In the genomic region with DNA sequence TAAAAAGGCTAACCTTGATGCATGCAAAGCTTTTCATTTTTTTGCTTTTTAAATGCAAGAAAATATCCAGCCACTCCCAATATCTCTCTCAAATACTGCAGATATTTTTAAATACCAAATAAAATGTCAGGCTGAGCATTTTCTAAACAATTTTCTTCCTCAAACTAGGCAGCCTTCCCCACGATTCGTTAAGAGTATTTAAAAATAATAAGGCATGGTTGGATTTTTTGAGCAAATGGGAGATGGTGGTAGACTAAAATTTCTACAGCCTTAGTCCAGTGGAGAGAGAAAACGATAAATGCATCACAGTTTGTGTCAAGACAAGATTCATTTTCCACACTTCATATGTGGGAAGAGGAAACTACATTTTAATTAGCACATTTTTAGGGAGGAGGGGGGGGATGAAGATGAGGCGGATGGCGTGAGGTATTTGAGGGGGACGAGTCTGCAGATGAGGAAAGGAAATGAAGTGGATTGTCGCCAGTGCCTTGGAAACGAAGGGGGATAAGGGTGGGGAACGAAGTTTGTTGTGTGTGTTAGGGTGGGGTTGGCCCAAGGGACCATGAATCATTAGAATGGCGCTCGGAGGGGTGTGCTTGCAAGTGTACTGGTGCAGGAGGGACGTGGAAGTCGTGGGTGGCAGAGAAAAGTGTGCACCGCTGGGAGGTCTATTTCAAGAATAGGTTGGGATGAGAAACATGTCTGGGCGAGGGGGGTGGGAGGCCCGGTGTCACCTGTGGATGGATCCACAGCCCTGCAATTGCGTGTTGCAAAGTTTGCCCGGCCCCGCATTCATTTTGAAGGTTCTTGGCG, we compare ENCODE assay signal across 8 cellular contexts. TPM values are rescaled to one million over a fixed set of nuclear protein-coding genes. Genes with fewer than 3 reads are reported as not detected.
DNase-seq lines count a peak whose midpoint lies in the region; ATAC-seq, FAIRE-seq and TF ChIP-seq lines count a peak whose summit lies in the region.

No MANE protein-coding gene starts in this region.

- H3K36me3 ChIP-seq in OCI-LY1 (ENCODE audit: insufficient read depth, low read length) (no peaks in the 10 kb centered on the region), endothelial cell of umbilical vein (ENCODE audit: control insufficient read depth in 2 of 2, extremely low read depth in 1 of 2, insufficient read depth in 2 of 2, low read length in 2 of 2) (no peaks in the 10 kb centered on the region), aorta (ENCODE audit: control insufficient read depth in 1 of 2, insufficient read depth in 2 of 2, low read length in 1 of 2) (no peaks in the 10 kb centered on the region)

- peaks cover 28% of the 10 kb centered on the region for H3K79me2 ChIP-seq in OCI-LY1 (ENCODE audit: insufficient read depth, low read length)
- H3K79me2 ChIP-seq in endothelial cell of umbilical vein (ENCODE audit: control insufficient read depth, insufficient read depth, low read length) = peaks cover 12% of the 10 kb centered on the region

- peak; percentile 55 for ATAC-seq in aorta (ENCODE audit: low FRiP score)

- peak overlapping the region; percentile 85 for H3K4me2 ChIP-seq in OCI-LY1 (ENCODE audit: low read length)
- peak overlapping the region; percentile 48 for H3K4me2 ChIP-seq in endothelial cell of umbilical vein (ENCODE audit: insufficient read depth, low read length)

- H2AFZ ChIP-seq in OCI-LY1 (ENCODE audit: low read length) (no peak overlapping the region), endothelial cell of umbilical vein (ENCODE audit: low read depth, low read length) (peak overlapping the region; percentile 92)

- H4K20me1 ChIP-seq in OCI-LY1 (ENCODE audit: insufficient read depth, low read length) (no peaks in the 10 kb centered on the region), endothelial cell of umbilical vein (replicated peaks; ENCODE audit: control insufficient read depth, extremely low read depth, insufficient read depth, low read length) (peaks cover 3% of the 10 kb centered on the region)

- H3K27me3 ChIP-seq in OCI-LY1 (ENCODE audit: insufficient read depth, low read length) = no peaks in the 10 kb centered on the region
- H3K27me3 ChIP-seq in endothelial cell of umbilical vein (ENCODE audit: control insufficient read depth in 2 of 2, insufficient read depth in 2 of 2, low read length in 2 of 2) = peaks cover 0 to 4% of the 10 kb centered on the region in 2 experiments
- H3K27me3 ChIP-seq in aorta (ENCODE audit: control insufficient read depth in 1 of 2, insufficient read depth in 2 of 2, low read length in 1 of 2) = no peaks in the 10 kb centered on the region

- H3F3A ChIP-seq in OCI-LY1 (ENCODE audit: insufficient read depth, low read length) = no peaks in the 10 kb centered on the region

- H3K4me1 ChIP-seq in OCI-LY1 (ENCODE audit: insufficient read depth, low read length, severe bottlenecking) = peaks cover 47% of the 10 kb centered on the region
- peaks cover 18% of the 10 kb centered on the region for H3K4me1 ChIP-seq in endothelial cell of umbilical vein (ENCODE audit: control insufficient read depth, extremely low read depth, insufficient read depth, low read length)
- H3K4me1 ChIP-seq in aorta (ENCODE audit: control insufficient read depth in 1 of 2, insufficient read depth in 2 of 2, low read length in 2 of 2) = peaks cover 0 to 6% of the 10 kb centered on the region in 2 donors

- no TSS peak for BruUV-seq in endothelial cell of umbilical vein (replicated peaks; lab: Mats Ljungman, UMichigan)

- H3K27ac ChIP-seq in OCI-LY1 (ENCODE audit: low read depth, low read length, poor library complexity, severe bottlenecking) = peak overlapping the region; percentile 41
- H3K27ac ChIP-seq in endothelial cell of umbilical vein (ENCODE audit: insufficient read depth, low read depth, low read length) = no peak overlapping the region
- H3K27ac ChIP-seq in aorta (ENCODE audit: low read depth in 1 of 2, low read length in 2 of 2) = peak overlapping the region; percentile 57 to 96

- no peaks in the 10 kb centered on the region for H3K9me2 ChIP-seq in OCI-LY1 (ENCODE audit: low read depth, low read length)

- no peak for FAIRE-seq in endothelial cell of umbilical vein (lab: Jason Lieb, UNC)

- DNase-seq in ELF-1 (ENCODE audit: low read depth, low spot score) (peak; percentile 39), endothelial cell of umbilical vein (ENCODE audit: low read depth, low spot score) (no peak), mucosa of gallbladder (ENCODE audit: low spot score) (peak; percentile 24), aorta (peak; percentile 84 to 86), H4 (ENCODE audit: low spot score) (no peak), NCI-H128 (lab: John Stamatoyannopoulos, UW; ENCODE audit: unreplicated experiment) (no peak), NCI-H226 (no peak)

- TF ChIP-seq CTCF in OCI-LY1 (IDR thresholded peaks at IDR 0.05; ENCODE audit: low read length) = no peak
- TF ChIP-seq CTCF in endothelial cell of umbilical vein (IDR thresholded peaks at IDR 0.05; ENCODE audit: extremely low read depth in 1 of 2, insufficient read depth in 1 of 2, low read depth in 1 of 2, low read length in 2 of 2) = no peak

- intact Hi-C loops in endothelial cell of umbilical vein (cut with micrococcal nuclease) (loop anchor here (1.0 to 2.0 kb wide), 10 partner anchors 28 to 221 kb away; partner anchors contain the start of gene XPNPEP1), aorta (cut with DNase I) (loop anchor here (5.0 to 10.0 kb wide), 4 partner anchors 39 to 218 kb away; no protein-coding TSS in a partner anchor)

- WGBS in aorta, 2 donors = 3% methylated on average over 20 of the region's 20 CpGs

- dilution Hi-C loops in endothelial cell of umbilical vein (cut with MboI; ENCODE audit: extremely low pct_ligation_motif_present, low sequenced_read_pairs) = no loop called here

- no peak for TF ChIP-seq POLR2A in endothelial cell of umbilical vein (IDR thresholded peaks at IDR 0.05; ENCODE audit: low read depth, low read length)

- POLR2A ChIA-PET in endothelial cell of umbilical vein (lab: Charles Lee) = no interaction called here

- peak overlapping the region; percentile 75 for H3K9ac ChIP-seq in OCI-LY1 (ENCODE audit: low read length)
- H3K9ac ChIP-seq in endothelial cell of umbilical vein (replicated peaks; ENCODE audit: extremely low read depth, insufficient read depth, low read length) = peak overlapping the region; percentile 51

- H3K4me3 ChIP-seq in OCI-LY1 (ENCODE audit: low read depth, low read length, poor library complexity, severe bottlenecking) (peak overlapping the region; percentile 93), endothelial cell of umbilical vein (replicated peaks in 1 of 3; ENCODE audit: insufficient read depth in 1 of 3, low read depth in 1 of 3, low read length in 3 of 3) (peak overlapping the region in 1 of 3 experiments; percentile 53), aorta (ENCODE audit: low read length in 2 of 2) (peak overlapping the region; percentile 27 to 88)

- CTCF ChIA-PET in endothelial cell of umbilical vein (lab: Charles Lee) = interaction anchor here (0.6 to 4.8 kb wide), 12 partner anchors 9 to 122 kb away, joined by 3 to 50 read pairs (median 4); no protein-coding TSS in a partner anchor

- no peaks in the 10 kb centered on the region for H3K9me3 ChIP-seq in OCI-LY1 (ENCODE audit: low read length)
- H3K9me3 ChIP-seq in endothelial cell of umbilical vein (replicated peaks; ENCODE audit: control insufficient read depth, insufficient read depth, low read length) = no peaks in the 10 kb centered on the region
- no peaks in the 10 kb centered on the region for H3K9me3 ChIP-seq in aorta (ENCODE audit: control insufficient read depth, low read length)

- no peaks in the 10 kb centered on the region for H3K9me1 ChIP-seq in endothelial cell of umbilical vein (replicated peaks; ENCODE audit: control insufficient read depth, extremely low read depth, insufficient read depth, low read length)

TF ChIP-seq in endothelial cell of umbilical vein, 7 proteins besides CTCF, POLR2A, EP300 and RAD21:
- no peak for TF ChIP-seq FOS (IDR thresholded peaks at IDR 0.05; ENCODE audit: borderline replicate concordance, insufficient read depth, low read length)
- TF ChIP-seq JUN (IDR thresholded peaks at IDR 0.05; ENCODE audit: borderline replicate concordance, insufficient read depth, insufficient read length, low read depth) = no peak
- TF ChIP-seq POLR2AphosphoS5 (IDR thresholded peaks at IDR 0.05; ENCODE audit: insufficient read depth, low read depth, low read length) = no peak
- no peak for TF ChIP-seq EZH2 (IDR thresholded peaks at IDR 0.05; ENCODE audit: borderline replicate concordance, low read depth, low read length, severe bottlenecking)
- TF ChIP-seq, protein P1, sequence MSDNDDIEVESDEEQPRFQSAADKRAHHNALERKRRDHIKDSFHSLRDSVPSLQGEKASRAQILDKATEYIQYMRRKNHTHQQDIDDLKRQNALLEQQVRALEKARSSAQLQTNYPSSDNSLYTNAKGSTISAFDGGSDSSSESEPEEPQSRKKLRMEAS (IDR thresholded peaks at IDR 0.05; ENCODE audit: insufficient read depth, insufficient read length) = no peak
- TF ChIP-seq MYC (IDR thresholded peaks at IDR 0.05; ENCODE audit: low read depth, low read length) = no peak

RNA-seq across cellular contexts. Expression of gene ADD3, which starts 1.2 kb away (rescaled TPM):
- 52.3 and 55.2 TPM in 2 replicates for total RNA-seq in endothelial cell of umbilical vein
- 14.9 and 18.2 TPM in 2 replicates for polyA plus RNA-seq in endothelial cell of umbilical vein
- 75.4 and 189 TPM in 2 replicates for polyA plus RNA-seq in endothelial cell of umbilical vein (2011; cell fraction: cytosol; rRNA removed)
- polyA plus RNA-seq in endothelial cell of umbilical vein (2011; cell fraction: nucleus; rRNA removed) = 157 and 300 TPM in 2 replicates
- polyA plus RNA-seq in endothelial cell of umbilical vein (2012) = 57.6 and 68.2 TPM in 2 replicates
- polyA minus RNA-seq in endothelial cell of umbilical vein = 67.0 and 78.2 TPM in 2 replicates
- polyA minus RNA-seq in endothelial cell of umbilical vein (2011; cell fraction: cytosol; rRNA and poly(A)+ RNA removed) = 31.3 TPM
- 87.6 and 106 TPM in 2 replicates for polyA minus RNA-seq in endothelial cell of umbilical vein (2011; cell fraction: nucleus; rRNA and poly(A)+ RNA removed)
- 201 TPM for total RNA-seq in mucosa of gallbladder
- 100 to 1,000 TPM in 1 of 2 donors, 10 to 100 TPM in 1; 80.9 to 197 TPM for total RNA-seq in aorta
- polyA plus RNA-seq in aorta = 100 to 1,000 TPM in 1 of 2 donors, 10 to 100 TPM in 1; 41.1 to 132 TPM
- total RNA-seq in H4 (2014; rRNA removed; shearing (Covaris generic)) = 457 and 546 TPM in 2 replicates

Comparison
In these comparisons a context has a peak if more than half of its experiments do, and no peak if none do; other contexts are left out.
1. DNase-seq: peak in ELF-1 (single experiment), mucosa of gallbladder (single experiment) and aorta (2 of 2); none in endothelial cell of umbilical vein (single experiment), H4 (single experiment), NCI-H128 (single experiment) and NCI-H226 (single experiment).